ENCODE assay signal across 10 cellular contexts in the genomic region with DNA sequence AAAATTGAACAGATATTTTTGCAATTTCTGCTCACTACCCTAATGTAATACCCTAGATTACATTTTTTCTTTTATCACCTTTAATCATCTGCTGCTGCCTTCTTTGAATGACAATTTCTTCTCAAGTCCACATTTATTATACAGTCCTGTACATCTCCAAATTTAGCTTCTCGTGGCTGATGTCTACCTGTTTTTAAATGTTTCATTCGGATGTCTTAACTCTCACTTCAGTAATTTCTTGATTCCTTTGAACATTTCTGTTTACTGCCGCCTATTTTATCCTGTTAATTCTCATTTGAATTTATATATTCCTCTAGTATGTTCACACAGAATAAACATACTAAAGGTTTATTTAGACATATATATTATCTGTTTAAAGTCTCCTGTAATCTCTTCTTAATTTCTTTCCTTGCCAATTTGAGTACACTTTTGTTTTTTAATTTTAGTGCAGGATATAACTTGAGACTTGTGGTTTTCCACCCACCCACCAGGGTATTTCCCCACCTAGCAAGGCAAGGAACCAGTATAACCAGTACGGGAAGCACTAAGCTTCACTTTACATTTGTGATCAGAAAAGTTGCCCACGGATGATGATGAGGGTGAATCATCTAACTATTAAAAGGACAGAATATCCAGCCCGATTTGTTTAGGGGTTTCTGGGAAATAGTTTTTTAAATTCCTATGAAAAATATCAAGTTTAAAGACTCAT. TPM values are rescaled to one million over a fixed set of nuclear protein-coding genes. Genes with fewer than 3 reads are reported as not detected.
DNase-seq lines count a peak whose midpoint lies in the region; TF ChIP-seq lines count a peak whose summit lies in the region.
"Had no signal": no experiment of that assay in that cellular context is flagged by ENCODE, and none has a peak within 500 bp of the region (broad histone marks: within the 10 kb centered on the region; RNA-seq: fewer than 3 reads in every experiment).

No MANE protein-coding gene starts in this region.

- peak overlapping the region; percentile 79 for H2AFZ ChIP-seq in ACC112 (ENCODE audit: low read length, unreplicated experiment)
- no peak overlapping the region for H2AFZ ChIP-seq in OCI-LY1 (ENCODE audit: low read length)

- DNase-seq in GM20000 (ENCODE audit: low spot score), result peak; percentile 35
- DNase-seq in epithelial cell of esophagus (ENCODE audit: low read depth), result peak; percentile 89
- no peak for DNase-seq in cerebellum (ENCODE audit: low spot score)
- DNase-seq in MG63, result no peak
- DNase-seq in NCI-H524 (lab: John Stamatoyannopoulos, UW), result no peak
- DNase-seq in dorsolateral prefrontal cortex, result no peak

- no peaks in the 10 kb centered on the region for H3F3A ChIP-seq in OCI-LY1 (ENCODE audit: insufficient read depth, low read length)

- H3K27me3 ChIP-seq in ACC112 (ENCODE audit: insufficient read depth, low read length), result no peaks in the 10 kb centered on the region
- no peaks in the 10 kb centered on the region for H3K27me3 ChIP-seq in OCI-LY1 (ENCODE audit: insufficient read depth, low read length)
- H3K27me3 ChIP-seq in MG63, result no peaks in the 10 kb centered on the region
- no peaks in the 10 kb centered on the region for H3K27me3 ChIP-seq in dorsolateral prefrontal cortex
- H3K27me3 ChIP-seq: BLaER1 had no signal

- intact Hi-C loops in dorsolateral prefrontal cortex (cut with DNase I), result no loop called here

- H3K27ac ChIP-seq in ACC112 (ENCODE audit: low read depth, low read length) (no peak overlapping the region), OCI-LY1 (ENCODE audit: low read depth, low read length, poor library complexity, severe bottlenecking) (peak overlapping the region; percentile 36), dorsolateral prefrontal cortex (no peak overlapping the region)
- H3K27ac ChIP-seq: BLaER1 had no signal

- TF ChIP-seq CTCF in GM20000 (IDR thresholded peaks at IDR 0.05; ENCODE audit: extremely low read depth, missing control alignments) (no peak), OCI-LY1 (IDR thresholded peaks at IDR 0.05; ENCODE audit: low read length) (no peak), epithelial cell of esophagus (IDR thresholded peaks at IDR 0.05; ENCODE audit: insufficient read depth, low read depth, low read length, missing control alignments) (no peak), dorsolateral prefrontal cortex (IDR thresholded peaks at IDR 0.05 in 54 of 56, conservative IDR thresholded peaks at IDR 0.05 in 2 of 56; ENCODE audit: low read depth in 1 of 56, partially characterized antibody in 56 of 56) (no peak)

- H3K36me3 ChIP-seq in ACC112 (ENCODE audit: insufficient read depth, low read length) (no peaks in the 10 kb centered on the region), OCI-LY1 (ENCODE audit: insufficient read depth, low read length) (no peaks in the 10 kb centered on the region), MG63 (no peaks in the 10 kb centered on the region)
- H3K36me3 ChIP-seq: BLaER1 had no signal

- no peak overlapping the region for H3K9ac ChIP-seq in OCI-LY1 (ENCODE audit: low read length)
- H3K9ac ChIP-seq: BLaER1 had no signal

- H3K9me3 ChIP-seq in OCI-LY1 (ENCODE audit: low read length) (no peaks in the 10 kb centered on the region), MG63 (no peaks in the 10 kb centered on the region)
- H3K9me3 ChIP-seq: BLaER1 had no signal

- H4K20me1 ChIP-seq in OCI-LY1 (ENCODE audit: insufficient read depth, low read length), result no peaks in the 10 kb centered on the region
- H4K20me1 ChIP-seq: BLaER1 had no signal

- H3K79me2 ChIP-seq in ACC112 (ENCODE audit: control insufficient read depth, insufficient read depth, low read length, unreplicated experiment) (no peaks in the 10 kb centered on the region), OCI-LY1 (ENCODE audit: insufficient read depth, low read length) (no peaks in the 10 kb centered on the region)

- no peaks in the 10 kb centered on the region for H3K9me2 ChIP-seq in OCI-LY1 (ENCODE audit: low read depth, low read length)

- H3K4me1 ChIP-seq in ACC112 (ENCODE audit: control insufficient read depth, insufficient read depth, low read length, unreplicated experiment) (no peaks in the 10 kb centered on the region), OCI-LY1 (ENCODE audit: insufficient read depth, low read length, severe bottlenecking) (peaks cover 12% of the 10 kb centered on the region)

- H3K4me2 ChIP-seq in OCI-LY1 (ENCODE audit: low read length), result peak overlapping the region; percentile 1; the same call in 1 of the 2 replicates
- H3K4me2 ChIP-seq: BLaER1 had no signal

- H3K4me3 ChIP-seq in ACC112 (ENCODE audit: low read depth, low read length) (no peak overlapping the region), OCI-LY1 (ENCODE audit: low read depth, low read length, poor library complexity, severe bottlenecking) (no peak overlapping the region), epithelial cell of esophagus (ENCODE audit: low read length) (no peak overlapping the region), MG63 (no peak overlapping the region), dorsolateral prefrontal cortex (no peak overlapping the region)
- H3K4me3 ChIP-seq: BLaER1 had no signal

RNA-seq across cellular contexts. Expression of a gene that starts 12.7 kb away (rescaled TPM):
- not detected for total RNA-seq in cerebellum
- total RNA-seq in MG63 (2014; rRNA removed; shearing (Covaris generic); ENCODE audit: low replicate concordance), result not detected in 2 replicates
- total RNA-seq in dorsolateral prefrontal cortex, result 1 to 10 TPM in 7 of 120 experiments, under 1 TPM in 9, not detected in 104; 0.76 to 1.7 (median 0.94) TPM
- total RNA-seq: LHCN-M2 had no signal

RNA-seq across cellular contexts. Expression of a gene that starts 36.1 kb away (rescaled TPM):
- 14.9 TPM for total RNA-seq in cerebellum
- not detected in 2 replicates for total RNA-seq in MG63 (2014; rRNA removed; shearing (Covaris generic); ENCODE audit: low replicate concordance)
- total RNA-seq in dorsolateral prefrontal cortex, result 10 to 100 TPM in 16 of 120 experiments, 1 to 10 TPM in 104; 1.7 to 15.6 (median 6.2) TPM

Comparison
In these comparisons a context has a peak if more than half of its experiments do, and no peak if none do; other contexts are left out.
1. DNase-seq: peak in GM20000 (single experiment) and epithelial cell of esophagus (single experiment); none in cerebellum (single experiment), MG63 (single experiment), NCI-H524 (0 of 2) and dorsolateral prefrontal cortex (0 of 10).